1 cellular context compared by ENCODE assay signal in genomic region chr16:50607970-50608557, GRCh38.
TF ChIP-seq lines count a peak whose summit lies in the region.

No MANE protein-coding gene starts in this region.

TF ChIP-seq in H1, 55 proteins besides CTCF, POLR2A, EP300 and RAD21:
- no peak for TF ChIP-seq FOSL1 (IDR thresholded peaks at IDR 0.05; ENCODE audit: insufficient read depth, low read depth, low read length)
TF ChIP-seq in H1: peak in this region for 0.
